19 cellular contexts compared by ENCODE assay signal in genomic region chr12:113697646-113698504, GRCh38.
DNase-seq lines count a peak whose midpoint lies in the region; ATAC-seq and TF ChIP-seq lines count a peak whose summit lies in the region.
"Had no signal": no experiment of that assay in that cellular context is flagged by ENCODE, and none has a peak within 500 bp of the region (broad histone marks: within the 10 kb centered on the region; RNA-seq: fewer than 3 reads in every experiment).

No MANE protein-coding gene starts in this region.

- no peak overlapping the region for H3K4me3 ChIP-seq in heart right ventricle
- H3K4me3 ChIP-seq: left lung, SJSA1 had no signal

- TF ChIP-seq CTCF in brain (conservative IDR thresholded peaks at IDR 0.05) (no peak), heart right ventricle (IDR thresholded peaks at IDR 0.05) (no peak)

- H3K27me3 Mint-ChIP-seq in brain = peaks cover 8% of the 10 kb centered on the region
- H3K27me3 Mint-ChIP-seq: activated CD8-positive, alpha-beta memory T cell treated with anti-CD3 and anti-CD28 coated beads, Interleukin-2, amount 10 ng/mL, durations not matched to agents 7 days and 5 days had no signal

- no peaks in the 10 kb centered on the region for H3K36me3 Mint-ChIP-seq in brain
- H3K36me3 Mint-ChIP-seq: activated CD8-positive, alpha-beta memory T cell treated with anti-CD3 and anti-CD28 coated beads, Interleukin-2, amount 10 ng/mL, durations not matched to agents 7 days and 5 days had no signal

- peak overlapping the region in 3 of 5 experiments; percentile 66 to 78 (median 73) for H3K27ac Mint-ChIP-seq in brain
- H3K27ac Mint-ChIP-seq: activated CD8-positive, alpha-beta memory T cell treated with anti-CD3 and anti-CD28 coated beads, Interleukin-2, amount 10 ng/mL, durations not matched to agents 7 days and 5 days had no signal

- DNase-seq in NCI-H1417 (lab: John Stamatoyannopoulos, UW) (peak; percentile 8 to 83 (median 51)), NCI-H1417 treated with DMSO at 0.1 percent for 48 hours (lab: John Stamatoyannopoulos, UW) (no peak), NCI-H524 (lab: John Stamatoyannopoulos, UW) (peak; percentile 95 to 98), retina (peak; percentile 38), occipital lobe (lab: John Stamatoyannopoulos, UW) (no peak), GM03348 (ENCODE audit: low spot score) (no peak), heart right ventricle (no peak)
- DNase-seq: 8988T; activated CD8-positive, alpha-beta memory T cell treated with anti-CD3 and anti-CD28 coated beads, Interleukin-2, amount 10 ng/mL, durations not matched to agents 7 days and 5 days; dermis blood vessel endothelial cell; foreskin melanocyte; GOT3; left lung; NCI-H345; OCI-M1; T1000 had no signal

- no peaks in the 10 kb centered on the region for H3K36me3 ChIP-seq in heart right ventricle
- H3K36me3 ChIP-seq: left lung, SJSA1 had no signal

- H3K4me1 Mint-ChIP-seq in brain = peaks cover 43% of the 10 kb centered on the region
- H3K4me1 Mint-ChIP-seq: activated CD8-positive, alpha-beta memory T cell treated with anti-CD3 and anti-CD28 coated beads, Interleukin-2, amount 10 ng/mL, durations not matched to agents 7 days and 5 days; neural crest cell had no signal

- H3K27ac ChIP-seq in heart right ventricle = no peak overlapping the region
- H3K27ac ChIP-seq: left lung, SJSA1 had no signal

- intact Hi-C loops in heart right ventricle (cut with DNase I) = no loop called here

- no peaks in the 10 kb centered on the region for H3K4me1 ChIP-seq in heart right ventricle
- H3K4me1 ChIP-seq: left lung had no signal

- no peaks in the 10 kb centered on the region for H3K9me3 ChIP-seq in heart right ventricle
- H3K9me3 ChIP-seq: left lung, SJSA1 had no signal

- peak overlapping the region in 1 of 5 experiments; percentile 3 for H3K4me3 Mint-ChIP-seq in brain
- H3K4me3 Mint-ChIP-seq: activated CD8-positive, alpha-beta memory T cell treated with anti-CD3 and anti-CD28 coated beads, Interleukin-2, amount 10 ng/mL, durations not matched to agents 7 days and 5 days; neural crest cell had no signal

- peaks cover 0 to 76% (median 50%) of the 10 kb centered on the region in 7 donors for H3K27me3 ChIP-seq in heart right ventricle

- peaks cover 0 to 2% (median 0%) of the 10 kb centered on the region in 5 experiments for H3K9me3 Mint-ChIP-seq in brain
- H3K9me3 Mint-ChIP-seq: neural crest cell had no signal

- no peak for ATAC-seq in heart right ventricle
- ATAC-seq: activated CD8-positive, alpha-beta memory T cell treated with anti-CD3 and anti-CD28 coated beads, Interleukin-2, amount 10 ng/mL, durations not matched to agents 7 days and 5 days; left lung had no signal

- 17 to 20% methylated on average over 11 of the region's 11 CpGs for WGBS in heart right ventricle, 2 donors

Comparison
In these comparisons a context has a peak if more than half of its experiments do, and no peak if none do; other contexts are left out.
1. DNase-seq: peak in NCI-H1417 (3 of 3), NCI-H524 (2 of 2) and retina (single experiment); none in NCI-H1417 treated with DMSO at 0.1 percent for 48 hours (single experiment), occipital lobe (single experiment), GM03348 (single experiment) and heart right ventricle (0 of 2).